ENCODE assay signal across 8 cellular contexts in genomic region chr13:33016414-33017409, GRCh38. TPM values are rescaled to one million over a fixed set of nuclear protein-coding genes. Genes with fewer than 3 reads are reported as not detected.
A peak's percentile ranks its signal among the peaks of the same experiment; 100 is the strongest.
DNase-seq lines count a peak whose midpoint lies in the region; ATAC-seq and TF ChIP-seq lines count a peak whose summit lies in the region.

Gene KL, plus strand, starts transcription at chr13:33016423. Its CDS starts 18 bp downstream, at chr13:33016441.

- H3K9me3 ChIP-seq in Panc1 (ENCODE audit: control insufficient read depth, insufficient read depth, low read depth, low read length) (no peaks in the 10 kb centered on the region), mucosa of stomach (ENCODE audit: control insufficient read depth, low read length) (no peaks in the 10 kb centered on the region)

- BruUV-seq in Panc1 (replicated peaks; lab: Mats Ljungman, UMichigan), result no TSS peak

- no peak for TF ChIP-seq CTCF in Panc1 (IDR thresholded peaks at IDR 0.05)
- no peak for TF ChIP-seq CTCF in epithelial cell of proximal tubule (conservative IDR thresholded peaks at IDR 0.05; ENCODE audit: low read depth, low read length)

- DNase-seq in EL (peak; percentile 13), Panc1 (ENCODE audit: low read depth, low spot score) (no peak), epithelial cell of proximal tubule (ENCODE audit: low read depth) (no peak), HT-29 (ENCODE audit: low spot score) (no peak), NCI-H1694 (lab: John Stamatoyannopoulos, UW) (no peak), SKM-1 (lab: John Stamatoyannopoulos, UW; ENCODE audit: unreplicated experiment) (no peak)

- ATAC-seq in GM21576 (IDR thresholded peaks at IDR 0.05; ENCODE audit: unreplicated experiment), result peak; percentile 35
- peak; percentile 78 for ATAC-seq in Panc1

- no peaks in the 10 kb centered on the region for H3K4me1 ChIP-seq in Panc1 (ENCODE audit: control insufficient read depth, insufficient read depth, low read length)
- peaks cover 6% of the 10 kb centered on the region for H3K4me1 ChIP-seq in mucosa of stomach (ENCODE audit: control insufficient read depth, insufficient read depth, low read length)

- peak within 1 kb of the TSS; percentile 32 for H3K9ac ChIP-seq in mucosa of stomach (ENCODE audit: low read length)

- in situ Hi-C loops in Panc1 (cut with HindIII; ENCODE audit: low pct_unique_long_range_greater_than_20kb, low sequenced_read_pairs), result no loop called here

- peak within 1 kb of the TSS; percentile 24 to 53 for H3K4me3 ChIP-seq in Panc1 (ENCODE audit: low read depth in 2 of 2, low read length in 2 of 2)
- peak within 1 kb of the TSS; percentile 60 for H3K4me3 ChIP-seq in epithelial cell of proximal tubule (ENCODE audit: low read depth, low read length)
- peak within 1 kb of the TSS; percentile 2 for H3K4me3 ChIP-seq in mucosa of stomach (ENCODE audit: low read length)

- intact Hi-C loops in Panc1 (cut with micrococcal nuclease; ENCODE audit: unreplicated experiment), result no loop called here

- POLR2A ChIA-PET in Panc1 (lab: Charles Lee), result no interaction called here

- H3K27me3 ChIP-seq in Panc1 (ENCODE audit: control insufficient read depth, insufficient read depth, low read length) (no peaks in the 10 kb centered on the region; the same call in none of the 2 replicates), mucosa of stomach (ENCODE audit: control insufficient read depth, insufficient read depth, low read length) (peaks cover 28% of the 10 kb centered on the region)

- H3K27ac ChIP-seq in Panc1 (ENCODE audit: low read length), result peak within 1 kb of the TSS; percentile 51; the same call in 1 of the 2 replicates

- CTCF ChIA-PET in Panc1 (lab: Charles Lee), result no interaction called here

- H3K36me3 ChIP-seq in Panc1 (ENCODE audit: control insufficient read depth, insufficient read depth, low read length), result no peaks in the 10 kb centered on the region
- H3K36me3 ChIP-seq in mucosa of stomach (ENCODE audit: control insufficient read depth, insufficient read depth, low read length), result no peaks in the 10 kb centered on the region

RNA-seq across cellular contexts. Expression of gene KL, which starts in this region (rescaled TPM):
- total RNA-seq in Panc1 (2021; ENCODE audit: unreplicated experiment), result 0.28 TPM
- polyA plus RNA-seq in Panc1 (2012; ENCODE audit: insufficient read length), result 0.11 TPM
- total RNA-seq in epithelial cell of proximal tubule, result 0.36 and 1.4 TPM in 2 replicates
- total RNA-seq in HT-29 (2014; rRNA removed; shearing (Covaris generic)), result not detected in 2 replicates

Comparison
In these comparisons a context has a peak if more than half of its experiments do, and no peak if none do; other contexts are left out.
1. Peak in ATAC-seq, H3K4me3 ChIP-seq and H3K27ac ChIP-seq in Panc1; RNA of the gene not detected or under 1 TPM.
2. H3K4me3 ChIP-seq: peak in every context shown above with its lines; median percentile 60 in epithelial cell of proximal tubule; 38 in Panc1; 2 in mucosa of stomach.